Comparison of ENCODE assay signal across 1 cellular context in the genomic region with DNA sequence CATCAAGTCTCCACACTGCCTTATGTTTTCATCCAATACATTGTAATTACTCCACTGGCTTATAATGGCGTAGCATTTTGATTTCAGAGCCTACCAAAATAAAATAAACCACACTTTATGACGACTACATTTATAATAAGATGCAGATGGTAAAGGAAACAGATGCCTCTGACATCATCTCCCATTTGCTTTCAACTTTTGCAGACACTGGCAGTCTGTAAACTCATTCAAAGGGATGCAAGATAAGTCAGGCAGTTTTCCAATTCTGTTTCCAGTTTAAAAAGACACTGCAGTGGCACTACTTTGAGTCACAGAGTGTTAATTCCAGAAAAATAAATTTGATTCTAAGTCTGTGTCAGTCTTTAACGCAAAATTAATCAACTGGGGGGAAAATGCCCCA.
A peak's percentile ranks its signal among the peaks of the same experiment; 100 is the strongest.
TF ChIP-seq lines count a peak whose summit lies in the region.

No MANE protein-coding gene starts in this region.

TF ChIP-seq in SK-N-SH treated with all-trans-retinoic acid at 6 μM for 48 hours, 23 proteins besides CTCF, POLR2A, EP300 and RAD21 (continued from another document):
- TF ChIP-seq, protein P1, sequence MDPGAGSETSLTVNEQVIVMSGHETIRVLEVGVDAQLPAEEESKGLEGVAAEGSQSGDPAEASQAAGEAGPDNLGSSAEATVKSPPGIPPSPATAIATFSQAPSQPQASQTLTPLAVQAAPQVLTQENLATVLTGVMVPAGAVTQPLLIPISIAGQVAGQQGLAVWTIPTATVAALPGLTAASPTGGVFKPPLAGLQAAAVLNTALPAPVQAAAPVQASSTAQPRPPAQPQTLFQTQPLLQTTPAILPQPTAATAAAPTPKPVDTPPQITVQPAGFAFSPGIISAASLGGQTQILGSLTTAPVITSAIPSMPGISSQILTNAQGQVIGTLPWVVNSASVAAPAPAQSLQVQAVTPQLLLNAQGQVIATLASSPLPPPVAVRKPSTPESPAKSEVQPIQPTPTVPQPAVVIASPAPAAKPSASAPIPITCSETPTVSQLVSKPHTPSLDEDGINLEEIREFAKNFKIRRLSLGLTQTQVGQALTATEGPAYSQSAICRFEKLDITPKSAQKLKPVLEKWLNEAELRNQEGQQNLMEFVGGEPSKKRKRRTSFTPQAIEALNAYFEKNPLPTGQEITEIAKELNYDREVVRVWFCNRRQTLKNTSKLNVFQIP (CRISPR knock-in tag; IDR thresholded peaks at IDR 0.05; ENCODE audit: borderline replicate concordance, low read depth) = no peak
- peak; percentile 83 for TF ChIP-seq TSHZ2 (CRISPR knock-in tag; IDR thresholded peaks at IDR 0.05)
